In genomic region chr2:30466216-30466615, GRCh38 we compare ENCODE assay signal across 28 cellular contexts.
"Had no signal": no experiment of that assay in that cellular context is flagged by ENCODE, and none has a peak within 500 bp of the region (broad histone marks: within the 10 kb centered on the region; RNA-seq: fewer than 3 reads in every experiment).

No MANE protein-coding gene starts in this region.

- H3K4me1 ChIP-seq: colonic mucosa, left lung, parathyroid adenoma, suprapubic skin had no signal

- ATAC-seq: activated CD4-positive, CD25-positive, alpha-beta regulatory T cell treated with anti-CD3 and anti-CD28 coated beads, Interleukin-2, amount 50 U/mL, for 24 hours; activated CD8-positive, alpha-beta T cell treated with anti-CD3 and anti-CD28 coated beads, Interleukin-2, amount 10 ng/mL, durations not matched to agents 7 days and 5 days; activated T-helper 17 cell treated with anti-CD3 and anti-CD28 coated beads, Interleukin-2, amount 50 U/mL, for 72 hours; effector memory CD8-positive, alpha-beta T cell; left lung; right cardiac atrium; T-cell had no signal

- H3K9me3 Mint-ChIP-seq: activated T-helper 17 cell treated with anti-CD3 and anti-CD28 coated beads, Interleukin-2, amount 50 U/mL, for 72 hours; effector memory CD8-positive, alpha-beta T cell had no signal

- H3K4me2 ChIP-seq: hepatocyte had no signal

- H3K27me3 Mint-ChIP-seq: activated naive CD8-positive, alpha-beta T cell treated with anti-CD3 and anti-CD28 coated beads, Interleukin-2, amount 10 ng/mL, durations not matched to agents 7 days and 5 days; activated T-helper 17 cell treated with anti-CD3 and anti-CD28 coated beads, Interleukin-2, amount 50 U/mL, for 72 hours; effector memory CD8-positive, alpha-beta T cell; T-cell had no signal

- H2AFZ ChIP-seq: hepatocyte, parathyroid adenoma had no signal

- H3K4me3 Mint-ChIP-seq: activated CD8-positive, alpha-beta T cell treated with anti-CD3 and anti-CD28 coated beads, Interleukin-2, amount 10 ng/mL, durations not matched to agents 7 days and 5 days; activated naive CD8-positive, alpha-beta T cell treated with anti-CD3 and anti-CD28 coated beads, Interleukin-2, amount 10 ng/mL, durations not matched to agents 7 days and 5 days; activated T-helper 17 cell treated with anti-CD3 and anti-CD28 coated beads, Interleukin-2, amount 50 U/mL, for 72 hours; effector memory CD8-positive, alpha-beta T cell; immature natural killer cell; nephron had no signal

- H3K4me3 ChIP-seq: colonic mucosa, esophagus muscularis mucosa, hepatocyte, left lung, lung, stomach, suprapubic skin, transverse colon had no signal

- H3K36me3 ChIP-seq: colonic mucosa, esophagus muscularis mucosa, left lung, stomach, suprapubic skin, transverse colon had no signal

- DNase-seq: activated CD4-positive, alpha-beta T cell treated with anti-CD3 and anti-CD28 coated beads, Interleukin-2, amount 50 U/mL, for 1 hour; activated CD8-positive, alpha-beta T cell treated with anti-CD3 and anti-CD28 coated beads, Interleukin-2, amount 10 ng/mL, durations not matched to agents 7 days and 5 days; activated naive CD4-positive, alpha-beta T cell; activated naive CD8-positive, alpha-beta T cell treated with anti-CD3 and anti-CD28 coated beads, Interleukin-2, amount 10 ng/mL, durations not matched to agents 7 days and 5 days; activated T-cell treated with anti-CD3 and anti-CD28 coated beads, Interleukin-2, amount 50 U/mL, for 1 hour; amygdala; colonic mucosa; dorsolateral prefrontal cortex; effector memory CD8-positive, alpha-beta T cell; glutamatergic neuron; immature natural killer cell; kidney glomerular epithelial cell; left lung; midbrain; right cardiac atrium; stimulated activated CD4-positive, alpha-beta T cell treated with anti-CD3 and anti-CD28 coated beads, Interleukin-4, amount 100 ng/mL, for 4 hours; stomach; T-cell; T1000; transverse colon had no signal

- H3K27me3 ChIP-seq: colonic mucosa, dorsolateral prefrontal cortex, esophagus muscularis mucosa, hepatocyte, left lung, stomach, suprapubic skin, transverse colon had no signal

- H3K27ac Mint-ChIP-seq: activated CD8-positive, alpha-beta T cell treated with anti-CD3 and anti-CD28 coated beads, Interleukin-2, amount 10 ng/mL, durations not matched to agents 7 days and 5 days; activated naive CD8-positive, alpha-beta T cell treated with anti-CD3 and anti-CD28 coated beads, Interleukin-2, amount 10 ng/mL, durations not matched to agents 7 days and 5 days; activated T-helper 17 cell treated with anti-CD3 and anti-CD28 coated beads, Interleukin-2, amount 50 U/mL, for 72 hours had no signal

- H3K9me3 ChIP-seq: colonic mucosa, stomach, suprapubic skin, transverse colon had no signal

- H3K27ac ChIP-seq: colonic mucosa, dorsolateral prefrontal cortex, hepatocyte, parathyroid adenoma, stomach, suprapubic skin, transverse colon had no signal

- H3K9ac ChIP-seq: parathyroid adenoma had no signal
